ENCODE assay signal across 13 cellular contexts in genomic region chr9:21331676-21332402, GRCh38. TPM values are rescaled to one million over a fixed set of nuclear protein-coding genes. Genes with fewer than 3 reads are reported as not detected.
DNase-seq lines count a peak whose midpoint lies in the region; ATAC-seq and TF ChIP-seq lines count a peak whose summit lies in the region.
"Had no signal": no experiment of that assay in that cellular context is flagged by ENCODE, and none has a peak within 500 bp of the region (broad histone marks: within the 10 kb centered on the region; RNA-seq: fewer than 3 reads in every experiment).

No MANE protein-coding gene starts in this region.

- peaks cover 0 to 38% of the 10 kb centered on the region in 2 experiments; a peak in 2 of 4 replicates for H3K79me1 ChIP-seq in IMR-90 (ENCODE audit: low read depth in 1 of 2, low read length in 2 of 2)

- H2BK15ac ChIP-seq in IMR-90 (ENCODE audit: low read depth, low read length) = no peak overlapping the region

- H3K36me3 ChIP-seq in DND-41 (ENCODE audit: insufficient read depth, low read length) = peaks cover 23% of the 10 kb centered on the region
- peaks cover 11% of the 10 kb centered on the region for H3K36me3 ChIP-seq in IMR-90 (ENCODE audit: control insufficient read depth, insufficient read depth, low read length)
- H3K36me3 ChIP-seq in ascending aorta = no peaks in the 10 kb centered on the region

- H4K91ac ChIP-seq in IMR-90 (ENCODE audit: insufficient read depth, low read depth, low read length) = no peak overlapping the region

- H2AFZ ChIP-seq in DND-41 (ENCODE audit: low read depth, low read length) (no peak overlapping the region), IMR-90 (replicated peaks; ENCODE audit: low read length, poor library complexity) (no peak overlapping the region)

- dilution Hi-C loops in IMR-90 (cut with HindIII; ENCODE audit: low sequenced_read_pairs, unreplicated experiment) = no loop called here

- CTCF ChIA-PET in IMR-90 (lab: Yijun Ruan, JAX) = interaction anchor here (0.5 kb wide), 1 partner anchor 172 kb away, joined by 3 read pairs; no protein-coding TSS in a partner anchor

- H3K4me1 ChIP-seq in DND-41 (ENCODE audit: insufficient read depth, low read length) (peaks cover 56% of the 10 kb centered on the region), IMR-90 (ENCODE audit: control insufficient read depth, insufficient read depth, low read length) (peaks cover 7% of the 10 kb centered on the region), ascending aorta (peaks cover 9 to 31% of the 10 kb centered on the region in 2 donors)

- no CpG with 5 or more reads among the region's 5 CpGs for WGBS in IMR-90 (ENCODE audit: extremely low coverage in 2 of 2, insufficient read length in 1 of 2), 2 experiments

- POLR2A ChIA-PET in IMR-90 (lab: Charles Lee; ENCODE audit: unreplicated experiment) = no interaction called here

- peak overlapping the region in 1 of 2 experiments; percentile 89; a peak in 1 of 4 replicates for H3K4me3 ChIP-seq in DND-41 (ENCODE audit: low read depth in 1 of 2, low read length in 2 of 2)
- H3K4me3 ChIP-seq in IMR-90 (ENCODE audit: insufficient read depth, low read depth, low read length) = no peak overlapping the region
- peak overlapping the region; percentile 2 to 11 for H3K4me3 ChIP-seq in ascending aorta

- H2AK5ac ChIP-seq in IMR-90 (ENCODE audit: low read depth, low read length) = no peak overlapping the region

- TF ChIP-seq CTCF in DND-41 (IDR thresholded peaks at IDR 0.05; ENCODE audit: borderline replicate concordance, extremely low read depth, low read length, poor library complexity, severe bottlenecking) (no peak), IMR-90 (conservative IDR thresholded peaks at IDR 0.05; ENCODE audit: low read depth, low read length) (no peak), ascending aorta (IDR thresholded peaks at IDR 0.05) (no peak)

- no peak for TF ChIP-seq RAD21 in IMR-90 (IDR thresholded peaks at IDR 0.05; ENCODE audit: low read length)

- no peak overlapping the region for H2AK9ac ChIP-seq in IMR-90 (replicated peaks; ENCODE audit: low read depth, low read length, poor library complexity)

- peak overlapping the region; percentile 11; the same call in 1 of the 2 replicates for H3K9ac ChIP-seq in DND-41 (ENCODE audit: low read depth, low read length)
- H3K9ac ChIP-seq in IMR-90 (ENCODE audit: low read depth, low read length) = 0 out of 2 replicates have a peak overlapping the region, but pooled peaks have one; percentile 16

- no peak overlapping the region for H4K8ac ChIP-seq in IMR-90 (ENCODE audit: low read depth in 2 of 2, low read length in 2 of 2)

- peak overlapping the region in 1 of 2 donors; percentile 45 for H3K27ac Mint-ChIP-seq in natural killer cell treated with Interleukin-12 subunit alpha and Interleukin-12 subunit beta and Interleukin-15 and Interleukin-18, amount 100 ng/mL, for 72 hours

- in situ Hi-C loops in IMR-90 (cut with MboI; ENCODE audit: low sequenced_read_pairs) = loop anchor here (25.0 kb wide), 2 partner anchors 330 to 680 kb away; partner anchors contain the start of gene CDKN2B

- no peak overlapping the region for H2BK20ac ChIP-seq in IMR-90 (ENCODE audit: low read depth, low read length)

- H2BK5ac ChIP-seq in IMR-90 (ENCODE audit: low read depth, low read length, poor library complexity, severe bottlenecking) = no peak overlapping the region

- H4K5ac ChIP-seq in IMR-90 (ENCODE audit: low read depth, low read length) = no peak overlapping the region

- H3K36me3 Mint-ChIP-seq in natural killer cell treated with Interleukin-12 subunit alpha and Interleukin-12 subunit beta and Interleukin-15 and Interleukin-18, amount 100 ng/mL, for 72 hours = peaks cover 17% of the 10 kb centered on the region

- H3K79me2 ChIP-seq in DND-41 (ENCODE audit: insufficient read depth, low read length) = peaks cover 83% of the 10 kb centered on the region

- peak overlapping the region; percentile 94 for H3K4me3 Mint-ChIP-seq in natural killer cell treated with Interleukin-12 subunit alpha and Interleukin-12 subunit beta and Interleukin-15 and Interleukin-18, amount 100 ng/mL, for 72 hours

- H4K20me1 ChIP-seq in DND-41 (ENCODE audit: insufficient read depth, low read length) (peaks cover 46% of the 10 kb centered on the region), IMR-90 (ENCODE audit: insufficient read depth, low read length) (peaks cover 45% of the 10 kb centered on the region)

- H3K4me1 Mint-ChIP-seq in natural killer cell treated with Interleukin-12 subunit alpha and Interleukin-12 subunit beta and Interleukin-15 and Interleukin-18, amount 100 ng/mL, for 72 hours (ENCODE audit: low read depth in 2 of 2) = peaks cover 36 to 60% of the 10 kb centered on the region in 2 donors

- H3K9me3 ChIP-seq in DND-41 (ENCODE audit: insufficient read depth, low read length, severe bottlenecking) = no peaks in the 10 kb centered on the region
- no peaks in the 10 kb centered on the region for H3K9me3 ChIP-seq in IMR-90 (ENCODE audit: control insufficient read depth, insufficient read depth, low read length)
- H3K9me3 ChIP-seq in ascending aorta = no peaks in the 10 kb centered on the region

- H3K27ac ChIP-seq in DND-41 (ENCODE audit: low read length) = no peak overlapping the region
- H3K27ac ChIP-seq in IMR-90 (ENCODE audit: insufficient read depth, low read length) = no peak overlapping the region
- H3K27ac ChIP-seq in ascending aorta = no peak overlapping the region

- H3K14ac ChIP-seq in IMR-90 (replicated peaks; ENCODE audit: low read depth, low read length) = no peak overlapping the region

- peak overlapping the region; percentile 79; the same call in 1 of the 2 replicates for H3K23ac ChIP-seq in IMR-90 (ENCODE audit: low read depth, low read length)

- intact Hi-C loops in IMR-90 (cut with micrococcal nuclease) = loop anchor here (10.0 kb wide), 1 partner anchor 223 kb away; no protein-coding TSS in a partner anchor
- intact Hi-C loops in ascending aorta (cut with DNase I) = loop anchor here (5.0 to 10.0 kb wide), 2 partner anchors 65 to 673 kb away; partner anchors contain the start of gene CDKN2B

- BruUV-seq in IMR-90 (replicated peaks; lab: Mats Ljungman, UMichigan) = no TSS peak

- H3K27me3 Mint-ChIP-seq in natural killer cell treated with Interleukin-12 subunit alpha and Interleukin-12 subunit beta and Interleukin-15 and Interleukin-18, amount 100 ng/mL, for 72 hours = no peaks in the 10 kb centered on the region

- H3K4me2 ChIP-seq in DND-41 (ENCODE audit: insufficient read depth, low read length) = peak overlapping the region; percentile 66
- peak overlapping the region; percentile 81 for H3K4me2 ChIP-seq in IMR-90 (ENCODE audit: low read depth, low read length)

- peaks cover 7% of the 10 kb centered on the region for H3K9me1 ChIP-seq in IMR-90 (ENCODE audit: insufficient read depth, low read length)

- H3K4ac ChIP-seq in IMR-90 (ENCODE audit: low read depth, low read length) = no peak overlapping the region

- H3K56ac ChIP-seq in IMR-90 (ENCODE audit: extremely low read depth, insufficient read depth, low read length) = no peak overlapping the region

- no peak for DNase-seq in DND-41
- peak; percentile 34 for DNase-seq in IMR-90
- DNase-seq in ascending aorta (ENCODE audit: low spot score in 2 of 2) = no peak
- no peak for DNase-seq in natural killer cell treated with Interleukin-12 subunit alpha and Interleukin-12 subunit beta and Interleukin-15 and Interleukin-18, amount 100 ng/mL, for 72 hours (ENCODE audit: low spot score)
- no peak for DNase-seq in DMS153 (lab: John Stamatoyannopoulos, UW)
- DNase-seq: activated gamma-delta T cell; DMS79; effector CD4-positive, alpha-beta T cell; NCI-H748 treated with DMSO at 0.1 percent for 48 hours; occipital lobe had no signal

- H3K27me3 ChIP-seq in DND-41 (ENCODE audit: insufficient read depth, low read length, poor library complexity) (no peaks in the 10 kb centered on the region), IMR-90 (ENCODE audit: control insufficient read depth, insufficient read depth, low read length) (no peaks in the 10 kb centered on the region), ascending aorta (no peaks in the 10 kb centered on the region)

- H3K18ac ChIP-seq in IMR-90 (ENCODE audit: low read depth, low read length) = no peak overlapping the region

- ATAC-seq in DND-41 (ENCODE audit: insufficient read depth, low read depth) (no peak), IMR-90 (ENCODE audit: low read depth) (no peak), GM21447 (IDR thresholded peaks at IDR 0.05; ENCODE audit: unreplicated experiment) (no peak), HG03354 (IDR thresholded peaks at IDR 0.05; ENCODE audit: poor library complexity, severe bottlenecking, unreplicated experiment) (no peak), HG03565 (IDR thresholded peaks at IDR 0.05; ENCODE audit: unreplicated experiment) (no peak)
- no peak for ATAC-seq in natural killer cell treated with Interleukin-12 subunit alpha and Interleukin-12 subunit beta and Interleukin-15 and Interleukin-18, amount 100 ng/mL, for 72 hours

- no peak for TF ChIP-seq POLR2A in IMR-90 (IDR thresholded peaks at IDR 0.05; ENCODE audit: low read depth, low read length)

- no peaks in the 10 kb centered on the region for H3K9me3 Mint-ChIP-seq in natural killer cell treated with Interleukin-12 subunit alpha and Interleukin-12 subunit beta and Interleukin-15 and Interleukin-18, amount 100 ng/mL, for 72 hours

- no peak overlapping the region for H2BK120ac ChIP-seq in IMR-90 (ENCODE audit: low read depth, low read length)

RNA-seq across cellular contexts. Expression of gene KLHL9, which starts 3.4 kb away (rescaled TPM):
- total RNA-seq in IMR-90 (2012; rRNA removed) (46.4 and 68.6 TPM in 2 replicates), ascending aorta (6.4 TPM)
- 10.2 and 12.9 TPM in 2 replicates for polyA plus RNA-seq in IMR-90 (2012; rRNA removed)
- polyA plus RNA-seq in IMR-90 (2012; cell fraction: cytosol; rRNA removed) = 3.3 and 3.5 TPM in 2 replicates
- polyA plus RNA-seq in IMR-90 (2012; cell fraction: nucleus; rRNA removed; ENCODE audit: low replicate concordance) = 1.9 and 8.8 TPM in 2 replicates
- 10 to 100 TPM; 13.3 to 16.6 TPM for total RNA-seq in natural killer cell treated with Interleukin-12 subunit alpha and Interleukin-12 subunit beta and Interleukin-15 and Interleukin-18, amount 100 ng/mL, for 72 hours

RNA-seq across cellular contexts. Expression of gene IFNA6, which starts 18.8 kb away (rescaled TPM):
- total RNA-seq in IMR-90 (2012; rRNA removed) (not detected in 2 replicates), ascending aorta (not detected)
- polyA plus RNA-seq in IMR-90 (2012; rRNA removed) = not detected in 2 replicates
- not detected in 2 replicates for polyA plus RNA-seq in IMR-90 (2012; cell fraction: cytosol; rRNA removed)
- polyA plus RNA-seq in IMR-90 (2012; cell fraction: nucleus; rRNA removed; ENCODE audit: low replicate concordance) = not detected in 2 replicates
- not detected for total RNA-seq in natural killer cell treated with Interleukin-12 subunit alpha and Interleukin-12 subunit beta and Interleukin-15 and Interleukin-18, amount 100 ng/mL, for 72 hours
- total RNA-seq: occipital lobe had no signal

RNA-seq across cellular contexts. Expression of gene IFNA5, which starts 26.7 kb away (rescaled TPM):
- total RNA-seq in IMR-90 (2012; rRNA removed) (not detected in 2 replicates), ascending aorta (4.0 TPM)
- not detected in 2 replicates for polyA plus RNA-seq in IMR-90 (2012; rRNA removed)
- polyA plus RNA-seq in IMR-90 (2012; cell fraction: cytosol; rRNA removed) = not detected in 2 replicates
- not detected in 2 replicates for polyA plus RNA-seq in IMR-90 (2012; cell fraction: nucleus; rRNA removed; ENCODE audit: low replicate concordance)
- not detected for total RNA-seq in natural killer cell treated with Interleukin-12 subunit alpha and Interleukin-12 subunit beta and Interleukin-15 and Interleukin-18, amount 100 ng/mL, for 72 hours
- total RNA-seq: occipital lobe had no signal

RNA-seq across cellular contexts. Expression of gene IFNA13, which starts 36.0 kb away (rescaled TPM):
- not detected in 2 replicates for total RNA-seq in IMR-90 (2012; rRNA removed)
- not detected in 2 replicates for polyA plus RNA-seq in IMR-90 (2012; rRNA removed)
- polyA plus RNA-seq in IMR-90 (2012; cell fraction: cytosol; rRNA removed) = not detected in 2 replicates
- not detected in 2 replicates for polyA plus RNA-seq in IMR-90 (2012; cell fraction: nucleus; rRNA removed; ENCODE audit: low replicate concordance)
- not detected for total RNA-seq in ascending aorta
- not detected for total RNA-seq in natural killer cell treated with Interleukin-12 subunit alpha and Interleukin-12 subunit beta and Interleukin-15 and Interleukin-18, amount 100 ng/mL, for 72 hours
- total RNA-seq: occipital lobe had no signal

RNA-seq across cellular contexts. Expression of gene IFNA2, which starts 53.4 kb away (rescaled TPM):
- not detected in 2 replicates for total RNA-seq in IMR-90 (2012; rRNA removed)
- polyA plus RNA-seq in IMR-90 (2012; rRNA removed) = not detected in 2 replicates
- not detected in 2 replicates for polyA plus RNA-seq in IMR-90 (2012; cell fraction: cytosol; rRNA removed)
- polyA plus RNA-seq in IMR-90 (2012; cell fraction: nucleus; rRNA removed; ENCODE audit: low replicate concordance) = not detected in 2 replicates
- not detected for total RNA-seq in ascending aorta
- not detected for total RNA-seq in natural killer cell treated with Interleukin-12 subunit alpha and Interleukin-12 subunit beta and Interleukin-15 and Interleukin-18, amount 100 ng/mL, for 72 hours
- total RNA-seq: occipital lobe had no signal
